In genomic region chr14:91252901-91253794, GRCh38 we compare ENCODE assay signal across 8 cellular contexts. TPM values are rescaled to one million over a fixed set of nuclear protein-coding genes. Genes with fewer than 3 reads are reported as not detected.
A peak's percentile ranks its signal among the peaks of the same experiment; 100 is the strongest.
DNase-seq lines count a peak whose midpoint lies in the region; ATAC-seq, FAIRE-seq and TF ChIP-seq lines count a peak whose summit lies in the region.

No MANE protein-coding gene starts in this region.

- DNase-seq in NCI-H748 (lab: John Stamatoyannopoulos, UW; ENCODE audit: unreplicated experiment) (peak; percentile 75), NCI-H748 treated with DMSO at 0.1 percent for 48 hours (lab: John Stamatoyannopoulos, UW) (no peak), NCI-H774 (lab: John Stamatoyannopoulos, UW) (peak; percentile 58), astrocyte (ENCODE audit: low read depth) (no peak)

- H3K9me3 Mint-ChIP-seq in astrocyte (ENCODE audit: unreplicated experiment) = no peaks in the 10 kb centered on the region

- FAIRE-seq in astrocyte (lab: Jason Lieb, UNC) = no peak

- no peak overlapping the region for H3K27ac ChIP-seq in astrocyte (ENCODE audit: low read depth, low read length)
- peak overlapping the region; percentile 14 to 96 (median 83) for H3K27ac ChIP-seq in skin epidermis

- H3K27ac Mint-ChIP-seq in astrocyte (ENCODE audit: unreplicated experiment) = peak overlapping the region; percentile 34

- H3K4me1 Mint-ChIP-seq in astrocyte (ENCODE audit: low read depth, unreplicated experiment) = peaks cover 27% of the 10 kb centered on the region

- H3K4me3 ChIP-seq in astrocyte (ENCODE audit: insufficient read depth, low read depth, low read length) = peak overlapping the region; percentile 57
- H3K4me3 ChIP-seq in iPS-11a (ENCODE audit: low read depth, low read length) = peak overlapping the region; percentile 61
- peak overlapping the region; percentile 40 to 56 (median 45) for H3K4me3 ChIP-seq in skin epidermis

- H3K36me3 Mint-ChIP-seq in astrocyte (ENCODE audit: low read depth, unreplicated experiment) = no peaks in the 10 kb centered on the region

- peak overlapping the region; percentile 69 for H2AFZ ChIP-seq in astrocyte (ENCODE audit: low read depth, low read length)

- no peak overlapping the region for H3K4me3 Mint-ChIP-seq in astrocyte (ENCODE audit: unreplicated experiment)

- H3K79me2 ChIP-seq in astrocyte (ENCODE audit: insufficient read depth, low read length) = no peaks in the 10 kb centered on the region

- H3K36me3 ChIP-seq in astrocyte (ENCODE audit: insufficient read depth, low read length) = no peaks in the 10 kb centered on the region

- H3K4me1 ChIP-seq in astrocyte (ENCODE audit: insufficient read depth, low read length) = peaks cover 10% of the 10 kb centered on the region

- H3K27me3 ChIP-seq in astrocyte (ENCODE audit: insufficient read depth, low read length) = peaks cover 15% of the 10 kb centered on the region

- ATAC-seq in GM18868 (IDR thresholded peaks at IDR 0.05; ENCODE audit: unreplicated experiment) (no peak), HG03280 (IDR thresholded peaks at IDR 0.05; ENCODE audit: unreplicated experiment) (no peak)

- peak overlapping the region; percentile 55 for H3K9ac ChIP-seq in astrocyte (ENCODE audit: low read length)

- TF ChIP-seq CTCF in astrocyte (IDR thresholded peaks at IDR 0.05; ENCODE audit: insufficient read depth, low read depth, low read length) = no peak

- peak overlapping the region; percentile 87 for H3K4me2 ChIP-seq in astrocyte (ENCODE audit: low read length)

- peaks cover 8% of the 10 kb centered on the region for H3K27me3 Mint-ChIP-seq in astrocyte (ENCODE audit: low read depth, unreplicated experiment)

- H4K20me1 ChIP-seq in astrocyte (ENCODE audit: insufficient read depth, low read length) = no peaks in the 10 kb centered on the region

- H3K9me3 ChIP-seq in astrocyte (ENCODE audit: insufficient read depth, low read depth, low read length) = no peaks in the 10 kb centered on the region

RNA-seq across cellular contexts. Expression of gene GPR68, which starts 8.6 kb away (rescaled TPM):
- total RNA-seq in astrocyte = 0.38 and 0.50 TPM in 2 replicates

Comparison
In these comparisons a context has a peak if more than half of its experiments do, and no peak if none do; other contexts are left out.
1. DNase-seq: peak in NCI-H748 (single experiment) and NCI-H774 (single experiment); none in NCI-H748 treated with DMSO at 0.1 percent for 48 hours (single experiment) and astrocyte (single experiment).
2. Peak in every context shown above with its lines, with median percentiles within 50 percentile points of each other: H3K4me3 ChIP-seq.